12 cellular contexts compared by ENCODE assay signal in genomic region chr10:89521368-89521767, GRCh38. TPM values are rescaled to one million over a fixed set of nuclear protein-coding genes. Genes with fewer than 3 reads are reported as not detected.
"Had no signal": no experiment of that assay in that cellular context is flagged by ENCODE, and none has a peak within 500 bp of the region (broad histone marks: within the 10 kb centered on the region; RNA-seq: fewer than 3 reads in every experiment).

No MANE protein-coding gene starts in this region.

- H3K4me3 ChIP-seq: pancreas, smooth muscle cell, tibial artery had no signal

- H3K27me3 Mint-ChIP-seq: dendritic cell treated with granulocyte-macrophage colony-stimulating factor and Interleukin-4, amounts not matched to agents 40 ng/mL and 50 ng/mL, for 4 days had no signal

- DNase-seq: activated CD4-positive, alpha-beta memory T cell treated with anti-CD3 and anti-CD28 coated beads for 36 hours; activated CD4-positive, alpha-beta T cell treated with anti-CD3 and anti-CD28 coated beads for 1 hour; central memory CD4-positive, alpha-beta T cell; effector memory CD8-positive, alpha-beta T cell; glutamatergic neuron; pancreas; T-helper 9 cell; tibial artery had no signal

- H3K27ac ChIP-seq: tibial artery had no signal

- H3K9me3 Mint-ChIP-seq: activated CD4-positive, alpha-beta memory T cell treated with anti-CD3 and anti-CD28 coated beads for 36 hours; dendritic cell treated with granulocyte-macrophage colony-stimulating factor and Interleukin-4, amounts not matched to agents 40 ng/mL and 50 ng/mL, for 4 days; effector memory CD8-positive, alpha-beta T cell had no signal

- H3K36me3 Mint-ChIP-seq: activated CD4-positive, alpha-beta memory T cell treated with anti-CD3 and anti-CD28 coated beads for 36 hours had no signal

- H3K36me3 ChIP-seq: pancreas, tibial artery had no signal

- H3K27ac Mint-ChIP-seq: activated CD4-positive, alpha-beta memory T cell treated with anti-CD3 and anti-CD28 coated beads for 36 hours; dendritic cell treated with granulocyte-macrophage colony-stimulating factor and Interleukin-4, amounts not matched to agents 40 ng/mL and 50 ng/mL, for 4 days; effector memory CD8-positive, alpha-beta T cell had no signal

- H3K27me3 ChIP-seq: pancreas, tibial artery had no signal

- FAIRE-seq: astrocyte, pancreas had no signal

- H3K4me3 Mint-ChIP-seq: activated CD4-positive, alpha-beta memory T cell treated with anti-CD3 and anti-CD28 coated beads for 36 hours; dendritic cell treated with granulocyte-macrophage colony-stimulating factor and Interleukin-4, amounts not matched to agents 40 ng/mL and 50 ng/mL, for 4 days; effector memory CD8-positive, alpha-beta T cell had no signal

- ATAC-seq: effector memory CD8-positive, alpha-beta T cell; left lobe of liver had no signal

- H3K9me3 ChIP-seq: pancreas, tibial artery had no signal

RNA-seq across cellular contexts. Expression of gene SLC16A12, which starts 14.0 kb away (rescaled TPM):
- total RNA-seq: activated CD4-positive, alpha-beta memory T cell treated with anti-CD3 and anti-CD28 coated beads for 36 hours; smooth muscle cell had no signal
- polyA plus RNA-seq: smooth muscle cell had no signal
